1 cellular context compared by ENCODE assay signal in genomic region chr1:235545294-235545930, GRCh38.
TF ChIP-seq lines count a peak whose summit lies in the region.

No MANE protein-coding gene starts in this region.

TF ChIP-seq in HepG2, 621 proteins besides CTCF, POLR2A, EP300 and RAD21 (continued from another document):
- TF ChIP-seq ZBTB33 (CRISPR knock-in tag; IDR thresholded peaks at IDR 0.05) (peak; percentile 76), BCL6 (CRISPR knock-in tag; IDR thresholded peaks at IDR 0.05) (peak; percentile 59; the same call in 1 of the 2 replicates)
TF ChIP-seq in HepG2: peak in this region for 2.
